Comparison of ENCODE assay signal across 8 cellular contexts in genomic region chr11:96257972-96258951, GRCh38.
DNase-seq lines count a peak whose midpoint lies in the region; ATAC-seq, FAIRE-seq and TF ChIP-seq lines count a peak whose summit lies in the region.

No MANE protein-coding gene starts in this region.

- peaks cover 80% of the 10 kb centered on the region for H3K4me1 ChIP-seq in CD8-positive, alpha-beta T cell (ENCODE audit: insufficient read depth, low read length)
- H3K4me1 ChIP-seq in kidney (ENCODE audit: control insufficient read depth in 1 of 2, insufficient read depth in 1 of 2, low read depth in 1 of 2, low read length in 2 of 2), result peaks cover 15 to 45% of the 10 kb centered on the region in 2 donors

- H3K36me3 ChIP-seq in CD8-positive, alpha-beta T cell (ENCODE audit: insufficient read depth, low read length), result no peaks in the 10 kb centered on the region
- no peaks in the 10 kb centered on the region for H3K36me3 ChIP-seq in kidney (ENCODE audit: control insufficient read depth in 1 of 2, insufficient read depth in 2 of 2, low read length in 2 of 2)

- no peaks in the 10 kb centered on the region for H3K9me3 Mint-ChIP-seq in CD8-positive, alpha-beta T cell
- no peaks in the 10 kb centered on the region for H3K9me3 Mint-ChIP-seq in activated T-cell treated with anti-CD3 and anti-CD28 coated beads, Interleukin-2, amount 50 U/mL, for 72 hours

- ATAC-seq in CD8-positive, alpha-beta T cell, result peak; percentile 74
- ATAC-seq in GM19467 (IDR thresholded peaks at IDR 0.05; ENCODE audit: unreplicated experiment) (peak; percentile 79), HG03460 (IDR thresholded peaks at IDR 0.05; ENCODE audit: unreplicated experiment) (peak; percentile 79)
- ATAC-seq in activated T-cell treated with anti-CD3 and anti-CD28 coated beads, Interleukin-2, amount 50 U/mL, for 72 hours (replicated peaks in 1 of 2), result peak; percentile 74 to 78

- peak overlapping the region; percentile 87 for H3K27ac ChIP-seq in CD8-positive, alpha-beta T cell (ENCODE audit: low read depth, low read length)
- H3K27ac ChIP-seq in kidney (ENCODE audit: low read depth in 2 of 2, low read length in 2 of 2), result peak overlapping the region; percentile 7 to 89

- H3K27ac Mint-ChIP-seq in CD8-positive, alpha-beta T cell, result peak overlapping the region; percentile 97
- H3K27ac Mint-ChIP-seq in activated T-cell treated with anti-CD3 and anti-CD28 coated beads, Interleukin-2, amount 50 U/mL, for 72 hours, result peak overlapping the region; percentile 98

- peaks cover 7% of the 10 kb centered on the region for H3K36me3 Mint-ChIP-seq in CD8-positive, alpha-beta T cell
- peaks cover 7 to 18% of the 10 kb centered on the region in 2 donors for H3K36me3 Mint-ChIP-seq in activated T-cell treated with anti-CD3 and anti-CD28 coated beads, Interleukin-2, amount 50 U/mL, for 72 hours (ENCODE audit: insufficient read depth in 2 of 2)

- peak; percentile 17 to 66 (median 41) for DNase-seq in CD8-positive, alpha-beta T cell
- peak; percentile 43 to 46 for DNase-seq in activated T-cell treated with anti-CD3 and anti-CD28 coated beads, Interleukin-2, amount 50 U/mL, for 72 hours
- DNase-seq in kidney (no peak), NCI-H446 (lab: John Stamatoyannopoulos, UW) (no peak), NCI-H2171 (lab: John Stamatoyannopoulos, UW) (no peak), ecto neural progenitor cell (ENCODE audit: low spot score) (no peak)

- no peaks in the 10 kb centered on the region for H3K27me3 Mint-ChIP-seq in CD8-positive, alpha-beta T cell (ENCODE audit: low read depth)
- no peaks in the 10 kb centered on the region for H3K27me3 Mint-ChIP-seq in activated T-cell treated with anti-CD3 and anti-CD28 coated beads, Interleukin-2, amount 50 U/mL, for 72 hours (ENCODE audit: low read depth)

- no peaks in the 10 kb centered on the region for H3K9me3 ChIP-seq in CD8-positive, alpha-beta T cell (ENCODE audit: low read length)
- no peaks in the 10 kb centered on the region for H3K9me3 ChIP-seq in kidney (ENCODE audit: control insufficient read depth in 1 of 2, low read length in 2 of 2)

- H3K4me1 Mint-ChIP-seq in CD8-positive, alpha-beta T cell (ENCODE audit: low read depth), result peaks cover 89% of the 10 kb centered on the region
- peaks cover 97% of the 10 kb centered on the region for H3K4me1 Mint-ChIP-seq in activated T-cell treated with anti-CD3 and anti-CD28 coated beads, Interleukin-2, amount 50 U/mL, for 72 hours (ENCODE audit: low read depth)

- no peak for TF ChIP-seq CTCF in CD8-positive, alpha-beta T cell (IDR thresholded peaks at IDR 0.05)
- no peak for TF ChIP-seq CTCF in kidney (IDR thresholded peaks at IDR 0.05; ENCODE audit: borderline replicate concordance, extremely low read depth, insufficient read depth)

- POLR2A ChIA-PET in CD8-positive, alpha-beta T cell (lab: Charles Lee), result interaction anchor here (0.6 to 1.5 kb wide), 8 partner anchors 9 to 84 kb away, joined by 3 to 7 read pairs (median 3); no protein-coding TSS in a partner anchor

- H3K9ac ChIP-seq in kidney (ENCODE audit: low read length in 2 of 2), result peak overlapping the region in 1 of 2 donors; percentile 17

- intact Hi-C loops in CD8-positive, alpha-beta T cell (cut with DNase I, micrococcal nuclease), result loop anchor here (1.0 to 10.0 kb wide), 7 partner anchors 9 to 246 kb away; no protein-coding TSS in a partner anchor
- intact Hi-C loops in kidney (cut with DNase I), result no loop called here

- no peaks in the 10 kb centered on the region for H3K27me3 ChIP-seq in CD8-positive, alpha-beta T cell (ENCODE audit: insufficient read depth, low read length)

- peak overlapping the region; percentile 29 for H3K4me3 ChIP-seq in CD8-positive, alpha-beta T cell (ENCODE audit: low read depth, low read length)
- no peak overlapping the region for H3K4me3 ChIP-seq in kidney (ENCODE audit: low read length in 2 of 2)

- CTCF ChIA-PET in CD8-positive, alpha-beta T cell (lab: Charles Lee), result interaction anchor here (1.0 kb wide), 2 partner anchors 82 to 84 kb away, joined by 4 to 10 read pairs; partner anchors contain the start of gene MAML2

- peak overlapping the region; percentile 75 for H3K4me3 Mint-ChIP-seq in CD8-positive, alpha-beta T cell
- H3K4me3 Mint-ChIP-seq in activated T-cell treated with anti-CD3 and anti-CD28 coated beads, Interleukin-2, amount 50 U/mL, for 72 hours, result peak overlapping the region; percentile 78 to 85

- FAIRE-seq in kidney (lab: Jason Lieb, UNC), result no peak

Comparison
In these comparisons a context has a peak if more than half of its experiments do, and no peak if none do; other contexts are left out.
1. DNase-seq: peak in CD8-positive, alpha-beta T cell (7 of 7) and activated T-cell treated with anti-CD3 and anti-CD28 coated beads, Interleukin-2, amount 50 U/mL, for 72 hours (2 of 2); none in kidney (single experiment), NCI-H446 (0 of 2), NCI-H2171 (single experiment) and ecto neural progenitor cell (single experiment).
2. Peak in every context shown above with its lines, with median percentiles within 50 percentile points of each other: ATAC-seq.